8 cellular contexts compared by ENCODE assay signal in genomic region chr9:124220551-124221451, GRCh38. TPM values are rescaled to one million over a fixed set of nuclear protein-coding genes. Genes with fewer than 3 reads are reported as not detected.
DNase-seq lines count a peak whose midpoint lies in the region; ATAC-seq and TF ChIP-seq lines count a peak whose summit lies in the region.
"Had no signal": no experiment of that assay in that cellular context is flagged by ENCODE, and none has a peak within 500 bp of the region (broad histone marks: within the 10 kb centered on the region; RNA-seq: fewer than 3 reads in every experiment).

No MANE protein-coding gene starts in this region.

- peaks cover 14% of the 10 kb centered on the region for H3K27me3 Mint-ChIP-seq in GM23338 (ENCODE audit: insufficient read depth, low read depth, poor library complexity)
- H3K27me3 Mint-ChIP-seq in type B pancreatic cell = peaks cover under 1% of the 10 kb centered on the region

- no peak overlapping the region for H3K4me3 ChIP-seq in GM23338
- peak overlapping the region; percentile 22; the same call in 1 of the 2 replicates for H3K4me3 ChIP-seq in PC-3 (ENCODE audit: low read length)

- H2AFZ ChIP-seq in GM23338 = no peak overlapping the region
- peak overlapping the region; percentile 43 for H2AFZ ChIP-seq in PC-3 (ENCODE audit: low read length)

- CTCF ChIA-PET in PC-3 (lab: Charles Lee) = no interaction called here

- BruUV-seq in PC-3 (replicated peaks; lab: Mats Ljungman, UMichigan) = no TSS peak

- H3K9me2 ChIP-seq in GM23338 (ENCODE audit: insufficient read depth) (no peaks in the 10 kb centered on the region), PC-3 (replicated peaks; ENCODE audit: low read length) (no peaks in the 10 kb centered on the region)

- H3K9me3 Mint-ChIP-seq in GM23338 = no peaks in the 10 kb centered on the region
- H3K9me3 Mint-ChIP-seq in type B pancreatic cell = no peaks in the 10 kb centered on the region

- no peak overlapping the region for H3K27ac ChIP-seq in GM23338 (ENCODE audit: low read depth)
- H3K27ac ChIP-seq in PC-3 (ENCODE audit: low read length) = peak overlapping the region; percentile 92

- peaks cover 8% of the 10 kb centered on the region for H3K4me1 Mint-ChIP-seq in GM23338
- H3K4me1 Mint-ChIP-seq in type B pancreatic cell (ENCODE audit: unreplicated experiment) = peaks cover 3% of the 10 kb centered on the region

- intact Hi-C loops in PC-3 (cut with micrococcal nuclease) = loop anchor here (5.0 kb wide), 1 partner anchor 36 kb away; the partner anchor contains the start of gene NEK6

- H3K27me3 ChIP-seq in GM23338 (ENCODE audit: insufficient read depth) (no peaks in the 10 kb centered on the region), PC-3 (ENCODE audit: low read length) (no peaks in the 10 kb centered on the region)

- no peak overlapping the region for H3K4me2 ChIP-seq in GM23338
- H3K4me2 ChIP-seq in PC-3 (ENCODE audit: low read length) = peak overlapping the region; percentile 70

- no peak for TF ChIP-seq CTCF in GM23338 (conservative IDR thresholded peaks at IDR 0.05; ENCODE audit: low read depth in 2 of 2)
- no peak for TF ChIP-seq CTCF in PC-3 (conservative IDR thresholded peaks at IDR 0.05; ENCODE audit: low read depth, low read length)
- TF ChIP-seq CTCF in type B pancreatic cell (conservative IDR thresholded peaks at IDR 0.05) = no peak

- peak; percentile 68 for ATAC-seq in GM23338
- peak; percentile 75 for ATAC-seq in PC-3
- no peak for ATAC-seq in GM21717 (IDR thresholded peaks at IDR 0.05; ENCODE audit: unreplicated experiment)

- H3K36me3 Mint-ChIP-seq in GM23338 (ENCODE audit: low read depth) (no peaks in the 10 kb centered on the region), type B pancreatic cell (no peaks in the 10 kb centered on the region)

- peak overlapping the region; percentile 46 for H3K9ac ChIP-seq in PC-3 (ENCODE audit: low read length)

- H3K36me3 ChIP-seq in GM23338 (ENCODE audit: insufficient read depth) (no peaks in the 10 kb centered on the region), PC-3 (ENCODE audit: low read depth, low read length) (no peaks in the 10 kb centered on the region)

- DNase-seq in GM23338 (ENCODE audit: low spot score) = no peak
- DNase-seq in PC-3 = peak; percentile 93
- DNase-seq in fibroblast of peridontal ligament (ENCODE audit: extremely low read depth) = peak; percentile 40
- DNase-seq in putamen (ENCODE audit: low spot score) = peak; percentile 35
- no peak for DNase-seq in type B pancreatic cell (ENCODE audit: extremely low spot score, unreplicated experiment)
- no peak for DNase-seq in effector CD4-positive, alpha-beta T cell
- DNase-seq: activated T-cell treated with anti-CD3 and anti-CD28 coated beads for 4 hours had no signal

- POLR2A ChIA-PET in PC-3 (lab: Charles Lee; ENCODE audit: unreplicated experiment) = no interaction called here

- H4K20me1 ChIP-seq in GM23338 (replicated peaks; ENCODE audit: insufficient read depth) = no peaks in the 10 kb centered on the region
- no peaks in the 10 kb centered on the region for H4K20me1 ChIP-seq in PC-3 (ENCODE audit: low read length)

- no peak overlapping the region for H3K27ac Mint-ChIP-seq in GM23338
- no peak overlapping the region for H3K27ac Mint-ChIP-seq in type B pancreatic cell

- H3K4me1 ChIP-seq in GM23338 (ENCODE audit: insufficient read depth) = no peaks in the 10 kb centered on the region
- H3K4me1 ChIP-seq in PC-3 (ENCODE audit: insufficient read depth, low read length) = peaks cover 66% of the 10 kb centered on the region

- H3K79me2 ChIP-seq in GM23338 (replicated peaks; ENCODE audit: insufficient read depth) (no peaks in the 10 kb centered on the region), PC-3 (ENCODE audit: low read length) (no peaks in the 10 kb centered on the region)

- no peaks in the 10 kb centered on the region for H3F3A ChIP-seq in GM23338 (replicated peaks; ENCODE audit: low read depth)
- H3F3A ChIP-seq in PC-3 (ENCODE audit: low read length, unreplicated experiment) = peaks cover 8% of the 10 kb centered on the region

- H3K4me3 Mint-ChIP-seq in GM23338 (no peak overlapping the region), type B pancreatic cell (no peak overlapping the region)

- H3K9me3 ChIP-seq in PC-3 (ENCODE audit: low read length) = no peaks in the 10 kb centered on the region

TF ChIP-seq in GM23338, 12 proteins besides CTCF, POLR2A, EP300 and RAD21:
- TF ChIP-seq ETS1 (IDR thresholded peaks at IDR 0.05) = no peak
- TF ChIP-seq JUNB (IDR thresholded peaks at IDR 0.05; ENCODE audit: unreplicated experiment) = no peak
- TF ChIP-seq NANOG (IDR thresholded peaks at IDR 0.05; ENCODE audit: borderline replicate concordance) = no peak
- no peak for TF ChIP-seq POLR2AphosphoS5 (IDR thresholded peaks at IDR 0.05; ENCODE audit: low read depth)
- TF ChIP-seq CREB1 (CRISPR knock-in tag; IDR thresholded peaks at IDR 0.05; ENCODE audit: low read depth) = no peak

RNA-seq across cellular contexts. Expression of gene NEK6, which starts 36.9 kb away (rescaled TPM):
- total RNA-seq in GM23338 (2014; rRNA removed; shearing (Covaris generic)) = 10.4 and 11.2 TPM in 2 replicates
- 6.5 and 8.1 TPM in 2 replicates for polyA plus RNA-seq in GM23338 (2016; fragmentation: Nextera tagmentation; extraction: Ambion mirVana)
- total RNA-seq in PC-3 (2014; rRNA removed) (21.1 and 22.1 TPM in 2 replicates), type B pancreatic cell (ENCODE audit: low replicate concordance) (4.6 and 19.3 TPM in 2 replicates)

Comparison
In these comparisons a context has a peak if more than half of its experiments do, and no peak if none do; other contexts are left out.
1. DNase-seq: peak in PC-3 (single experiment), fibroblast of peridontal ligament (single experiment) and putamen (single experiment); none in GM23338 (single experiment), type B pancreatic cell (single experiment) and effector CD4-positive, alpha-beta T cell (single experiment).